In the genomic region with DNA sequence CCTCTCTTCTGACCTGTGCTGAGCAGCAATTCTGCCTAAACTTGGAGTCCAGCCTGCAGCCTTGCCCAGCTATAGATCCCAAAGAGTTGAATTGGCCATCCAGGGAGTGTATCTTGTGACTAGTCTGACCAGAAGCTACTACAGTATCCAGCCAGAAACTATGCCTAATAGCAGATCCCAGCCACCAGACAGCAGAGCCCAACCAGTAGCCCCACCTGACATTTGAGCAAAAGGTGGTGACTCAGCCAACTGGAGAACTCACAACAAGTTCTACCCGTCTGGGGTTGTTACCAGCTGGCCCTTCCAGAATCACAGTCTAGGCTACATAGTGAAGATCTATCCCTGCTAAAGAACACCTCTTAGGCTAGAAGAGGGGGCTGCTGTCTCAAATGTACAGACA, we compare ENCODE assay signal across 31 cellular contexts.
"Had no signal": no experiment of that assay in that cellular context is flagged by ENCODE, and none has a peak within 500 bp of the region (broad histone marks: within the 10 kb centered on the region; RNA-seq: fewer than 3 reads in every experiment).

No MANE protein-coding gene starts in this region.

- FAIRE-seq: frontal cortex had no signal

- H3K36me3 ChIP-seq: ascending aorta, breast epithelium, esophagus squamous epithelium had no signal

- H3K27ac ChIP-seq: ascending aorta, breast epithelium, coronary artery, dorsolateral prefrontal cortex, esophagus squamous epithelium, VCaP had no signal

- H3K36me3 Mint-ChIP-seq: activated naive CD4-positive, alpha-beta T cell treated with anti-CD3 and anti-CD28 coated beads, Interleukin-2, amount 10 ng/mL, durations not matched to agents 7 days and 5 days had no signal

- H3K4me3 Mint-ChIP-seq: activated CD4-positive, alpha-beta memory T cell treated with anti-CD3 and anti-CD28 coated beads, Interleukin-2, amount 10 ng/mL, durations not matched to agents 7 days and 5 days; activated CD4-positive, alpha-beta T cell treated with anti-CD3 and anti-CD28 coated beads, Interleukin-2, amount 10 ng/mL, durations not matched to agents 7 days and 5 days; activated naive CD4-positive, alpha-beta T cell treated with anti-CD3 and anti-CD28 coated beads, Interleukin-2, amount 10 ng/mL, durations not matched to agents 7 days and 5 days; activated naive CD8-positive, alpha-beta T cell treated with anti-CD3 and anti-CD28 coated beads, Interleukin-2, amount 10 ng/mL, durations not matched to agents 7 days and 5 days; activated T-cell treated with anti-CD3 and anti-CD28 coated beads, Interleukin-2, amount 50 U/mL, for 24 hours; activated T-cell treated with anti-CD3 and anti-CD28 coated beads, Interleukin-2, amount 50 U/mL, for 72 hours; brain; central memory CD8-positive, alpha-beta T cell; dendritic cell treated with granulocyte-macrophage colony-stimulating factor and Interleukin-4, amounts not matched to agents 40 ng/mL and 50 ng/mL, for 4 days; endodermal cell; WTC11 had no signal

- ATAC-seq: activated naive CD4-positive, alpha-beta T cell treated with anti-CD3 and anti-CD28 coated beads, Interleukin-2, amount 50 U/mL, for 72 hours; activated T-cell treated with anti-CD3 and anti-CD28 coated beads, Interleukin-2, amount 50 U/mL, for 72 hours; WTC11 had no signal

- H3K27me3 Mint-ChIP-seq: activated CD4-positive, alpha-beta memory T cell treated with anti-CD3 and anti-CD28 coated beads, Interleukin-2, amount 10 ng/mL, durations not matched to agents 7 days and 5 days; activated CD4-positive, alpha-beta T cell treated with anti-CD3 and anti-CD28 coated beads, Interleukin-2, amount 10 ng/mL, durations not matched to agents 7 days and 5 days; activated naive CD4-positive, alpha-beta T cell treated with anti-CD3 and anti-CD28 coated beads, Interleukin-2, amount 10 ng/mL, durations not matched to agents 7 days and 5 days; activated naive CD8-positive, alpha-beta T cell treated with anti-CD3 and anti-CD28 coated beads, Interleukin-2, amount 10 ng/mL, durations not matched to agents 7 days and 5 days; activated T-cell treated with anti-CD3 and anti-CD28 coated beads, Interleukin-2, amount 50 U/mL, for 24 hours; brain; dendritic cell treated with granulocyte-macrophage colony-stimulating factor and Interleukin-4, amounts not matched to agents 40 ng/mL and 50 ng/mL, for 4 days had no signal

- H3K4me1 ChIP-seq: ascending aorta, breast epithelium, esophagus squamous epithelium had no signal

- H3K27me3 ChIP-seq: ascending aorta, breast epithelium, dorsolateral prefrontal cortex, esophagus squamous epithelium had no signal

- DNase-seq: activated CD4-positive, alpha-beta memory T cell treated with anti-CD3 and anti-CD28 coated beads, Interleukin-2, amount 10 ng/mL, durations not matched to agents 7 days and 5 days; activated CD4-positive, alpha-beta T cell treated with anti-CD3 and anti-CD28 coated beads for 1 hour; activated CD4-positive, alpha-beta T cell treated with anti-CD3 and anti-CD28 coated beads for 4 hours; activated CD4-positive, alpha-beta T cell treated with anti-CD3 and anti-CD28 coated beads, Interleukin-2, amount 10 ng/mL, durations not matched to agents 7 days and 5 days; activated CD4-positive, alpha-beta T cell treated with anti-CD3 and anti-CD28 coated beads, Interleukin-2, amount 50 U/mL, for 4 hours; activated CD8-positive, alpha-beta memory T cell treated with anti-CD3 and anti-CD28 coated beads, Interleukin-2, amount 50 U/mL, for 48 hours; activated gamma-delta T cell; activated naive CD4-positive, alpha-beta T cell; activated naive CD4-positive, alpha-beta T cell treated with anti-CD3 and anti-CD28 coated beads, Interleukin-2, amount 10 ng/mL, durations not matched to agents 7 days and 5 days; activated naive CD8-positive, alpha-beta T cell treated with anti-CD3 and anti-CD28 coated beads, Interleukin-2, amount 10 ng/mL, durations not matched to agents 7 days and 5 days; activated T-cell treated with anti-CD3 and anti-CD28 coated beads for 4 hours; activated T-cell treated with anti-CD3 and anti-CD28 coated beads, Interleukin-2, amount 50 U/mL, for 24 hours; activated T-cell treated with anti-CD3 and anti-CD28 coated beads, Interleukin-2, amount 50 U/mL, for 72 hours; dorsolateral prefrontal cortex; effector memory CD4-positive, alpha-beta T cell; endodermal cell; erythroblast; esophagus squamous epithelium; head of caudate nucleus; hippocampal formation; T-helper 2 cell had no signal

- H3K4me3 ChIP-seq: ascending aorta, breast epithelium, coronary artery, dorsolateral prefrontal cortex, esophagus squamous epithelium had no signal

- H3K27ac Mint-ChIP-seq: activated CD4-positive, alpha-beta memory T cell treated with anti-CD3 and anti-CD28 coated beads, Interleukin-2, amount 10 ng/mL, durations not matched to agents 7 days and 5 days; activated CD4-positive, alpha-beta T cell treated with anti-CD3 and anti-CD28 coated beads, Interleukin-2, amount 10 ng/mL, durations not matched to agents 7 days and 5 days; activated naive CD4-positive, alpha-beta T cell treated with anti-CD3 and anti-CD28 coated beads, Interleukin-2, amount 10 ng/mL, durations not matched to agents 7 days and 5 days; activated naive CD4-positive, alpha-beta T cell treated with anti-CD3 and anti-CD28 coated beads, Interleukin-2, amount 50 U/mL, for 72 hours; activated naive CD8-positive, alpha-beta T cell treated with anti-CD3 and anti-CD28 coated beads, Interleukin-2, amount 10 ng/mL, durations not matched to agents 7 days and 5 days; activated T-cell treated with anti-CD3 and anti-CD28 coated beads, Interleukin-2, amount 50 U/mL, for 24 hours; activated T-cell treated with anti-CD3 and anti-CD28 coated beads, Interleukin-2, amount 50 U/mL, for 72 hours; brain; dendritic cell treated with granulocyte-macrophage colony-stimulating factor and Interleukin-4, amounts not matched to agents 40 ng/mL and 50 ng/mL, for 4 days; endodermal cell; WTC11 had no signal

- H3K4me1 Mint-ChIP-seq: brain, endodermal cell, WTC11 had no signal
